27 cellular contexts compared by ENCODE assay signal in genomic region chr1:98075626-98076025, GRCh38.
"Had no signal": no experiment of that assay in that cellular context is flagged by ENCODE, and none has a peak within 500 bp of the region (broad histone marks: within the 10 kb centered on the region; RNA-seq: fewer than 3 reads in every experiment).

No MANE protein-coding gene starts in this region.

- H3K9me3 ChIP-seq: ascending aorta had no signal

- H3K36me3 ChIP-seq: ascending aorta had no signal

- ATAC-seq: activated CD8-positive, alpha-beta T cell treated with anti-CD3 and anti-CD28 coated beads for 36 hours; activated naive CD8-positive, alpha-beta T cell treated with anti-CD3 and anti-CD28 coated beads, Interleukin-2, amount 50 U/mL, for 24 hours; activated T-cell treated with anti-CD3 and anti-CD28 coated beads, Interleukin-2, amount 50 U/mL, for 4 hours; activated T-cell treated with anti-CD3 and anti-CD28 coated beads, Interleukin-2, amount 50 U/mL, for 72 hours; activated T-helper 17 cell treated with anti-CD3 and anti-CD28 coated beads, Interleukin-2, amount 50 U/mL, for 72 hours had no signal

- H3K27me3 ChIP-seq: ascending aorta had no signal

- H3K27ac ChIP-seq: ascending aorta, VCaP had no signal

- DNase-seq: activated B cell treated with CpG ODN at 0.5 μM for 24 hours; activated CD4-positive, alpha-beta memory T cell treated with anti-CD3 and anti-CD28 coated beads for 36 hours; activated CD4-positive, alpha-beta T cell treated with anti-CD3 and anti-CD28 coated beads for 4 hours; activated CD4-positive, alpha-beta T cell treated with anti-CD3 and anti-CD28 coated beads, Interleukin-2, amount 10 ng/mL, durations not matched to agents 24 days and 14 days; activated CD4-positive, alpha-beta T cell treated with anti-CD3 and anti-CD28 coated beads, Interleukin-2, amount 50 U/mL, for 1 hour; activated CD4-positive, alpha-beta T cell treated with anti-CD3 and anti-CD28 coated beads, Interleukin-2, amount 50 U/mL, for 4 hours; activated CD4-positive, CD25-positive, alpha-beta regulatory T cell treated with anti-CD3 and anti-CD28 coated beads, Interleukin-2, amount 50 U/mL, for 72 hours; activated CD8-positive, alpha-beta memory T cell treated with anti-CD3 and anti-CD28 coated beads, Interleukin-2, amount 50 U/mL, for 4 hours; activated CD8-positive, alpha-beta T cell treated with anti-CD3 and anti-CD28 coated beads for 36 hours; activated effector memory CD4-positive, alpha-beta T cell treated with anti-CD3 and anti-CD28 coated beads, Interleukin-2, amount 50 U/mL, for 16 hours; activated gamma-delta T cell treated with Interleukin-2 at 50 U/mL for 16 hours; activated naive CD4-positive, alpha-beta T cell; activated naive CD4-positive, alpha-beta T cell treated with anti-CD3 and anti-CD28 coated beads, Interleukin-2, amount 10 ng/mL, durations not matched to agents 7 days and 5 days; activated naive CD8-positive, alpha-beta T cell treated with anti-CD3 and anti-CD28 coated beads, Interleukin-2, amount 10 ng/mL, durations not matched to agents 7 days and 5 days; activated naive CD8-positive, alpha-beta T cell treated with anti-CD3 and anti-CD28 coated beads, Interleukin-2, amount 50 U/mL, for 24 hours; activated T-cell treated with anti-CD3 and anti-CD28 coated beads for 4 hours; activated T-cell treated with anti-CD3 and anti-CD28 coated beads, Interleukin-2, amount 50 U/mL, for 1 hour; activated T-cell treated with anti-CD3 and anti-CD28 coated beads, Interleukin-2, amount 50 U/mL, for 4 hours; activated T-cell treated with anti-CD3 and anti-CD28 coated beads, Interleukin-2, amount 50 U/mL, for 72 hours; amygdala; anterior cingulate cortex; central memory CD4-positive, alpha-beta T cell; T-helper 2 cell; T-helper 9 cell had no signal

- H3K4me1 ChIP-seq: ascending aorta had no signal

- H3K4me3 ChIP-seq: ascending aorta had no signal
